ENCODE assay signal across 24 cellular contexts in the genomic region with DNA sequence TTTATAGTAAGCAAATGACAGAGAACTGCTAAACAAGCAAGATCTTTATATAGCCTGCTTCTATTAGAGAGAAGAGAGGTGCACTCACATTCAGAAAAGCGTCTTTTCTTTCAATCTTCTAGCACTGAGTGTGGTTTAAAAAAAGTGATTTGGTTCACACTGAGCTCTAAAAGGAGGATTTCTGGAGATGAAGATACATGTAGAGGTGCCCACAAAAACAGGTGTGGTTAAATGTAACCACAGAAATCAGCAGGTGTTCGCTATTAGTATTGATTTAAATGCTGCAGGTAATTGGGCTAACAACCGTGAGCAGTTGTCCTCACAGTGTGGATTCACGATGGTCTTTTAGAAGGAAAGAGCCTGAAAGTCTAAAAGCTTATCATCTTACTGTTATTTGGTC. TPM values are rescaled to one million over a fixed set of nuclear protein-coding genes. Genes with fewer than 3 reads are reported as not detected.
DNase-seq lines count a peak whose midpoint lies in the region; ATAC-seq, FAIRE-seq and TF ChIP-seq lines count a peak whose summit lies in the region.
"Had no signal": no experiment of that assay in that cellular context is flagged by ENCODE, and none has a peak within 500 bp of the region (broad histone marks: within the 10 kb centered on the region; RNA-seq: fewer than 3 reads in every experiment).

No MANE protein-coding gene starts in this region.

- no peak overlapping the region for H2BK20ac ChIP-seq in H1 (ENCODE audit: low read length)

- H3K79me2 ChIP-seq in H1 (ENCODE audit: control insufficient read depth in 1 of 2, insufficient read depth in 2 of 2, low read length in 2 of 2) = peaks cover 0 to 20% of the 10 kb centered on the region in 2 experiments; a peak in 3 of 4 replicates

- no peak for TF ChIP-seq CTCF in H1 (IDR thresholded peaks at IDR 0.05; ENCODE audit: control extremely low read depth in 1 of 3, insufficient read depth in 1 of 3, low read depth in 1 of 3, low read length in 3 of 3)

- H3K4me1 ChIP-seq in HUES64 (ENCODE audit: insufficient read depth, low read length) (peaks cover 28% of the 10 kb centered on the region), H1 (replicated peaks in 1 of 4; ENCODE audit: control insufficient read depth in 3 of 4, insufficient read depth in 4 of 4, low read length in 3 of 4) (peaks cover 0 to 8% (median 1%) of the 10 kb centered on the region in 4 experiments; a peak in 3 of 7 replicates)

- CTCF ChIA-PET in H1 (lab: Charles Lee; ENCODE audit: partially characterized antibody) = interaction anchor here (0.6 to 2.1 kb wide), 3 partner anchors 15 to 128 kb away, joined by 3 to 5 read pairs (median 4); no protein-coding TSS in a partner anchor

- no peak overlapping the region for H3K14ac ChIP-seq in H1 (ENCODE audit: insufficient read length)

- H3K18ac ChIP-seq in H1 (ENCODE audit: extremely low read depth, low read length) = no peak overlapping the region

- DNase-seq in NCI-H2107 (lab: John Stamatoyannopoulos, UW) = peak; percentile 47
- no peak for DNase-seq in H1 (ENCODE audit: low read depth in 1 of 2, low spot score in 2 of 2)
- no peak for DNase-seq in T-helper 1 cell
- no peak for DNase-seq in central memory CD4-positive, alpha-beta T cell
- DNase-seq: activated CD4-positive, alpha-beta T cell treated with anti-CD3 and anti-CD28 coated beads, Interleukin-2, amount 50 U/mL, for 48 hours; activated naive CD4-positive, alpha-beta T cell; amygdala; caudate nucleus; CD4-positive, alpha-beta memory T cell; erythroblast; foreskin melanocyte; GDM1; H7; hypothalamus; mammary epithelial cell; NCI-H1694; NCI-H524 treated with DMSO at 0.1 percent for 48 hours; nucleus accumbens; retina had no signal

- no peak overlapping the region for H2BK15ac ChIP-seq in H1 (ENCODE audit: low read length)

- H3K4me2 ChIP-seq in H1 (ENCODE audit: insufficient read depth in 1 of 2, low read depth in 2 of 2, low read length in 2 of 2) = peak overlapping the region in 1 of 2 experiments; percentile 25; a peak in 1 of 4 replicates

- no peaks in the 10 kb centered on the region for H4K20me1 ChIP-seq in H1 (replicated peaks in 1 of 2; ENCODE audit: control insufficient read depth in 1 of 2, insufficient read depth in 2 of 2, low read length in 2 of 2)

- POLR2A ChIA-PET in H1 (lab: Charles Lee; ENCODE audit: partially characterized antibody) = interaction anchor here (1.1 to 2.8 kb wide), 3 partner anchors 11 to 130 kb away, joined by 3 to 9 read pairs (median 5); partner anchors contain the start of genes PKP2 and YARS2

- FAIRE-seq in H1 (lab: Jason Lieb, UNC) = peak; percentile 80
- FAIRE-seq: keratinocyte had no signal

- H3K23me2 ChIP-seq in H1 (ENCODE audit: low read depth, low read length) = no peaks in the 10 kb centered on the region

- no peak overlapping the region for H3K9ac ChIP-seq in HUES64 (ENCODE audit: low read depth, low read length)
- no peak overlapping the region for H3K9ac ChIP-seq in H1 (replicated peaks in 1 of 4; ENCODE audit: extremely low read depth in 1 of 4, low read depth in 3 of 4, low read length in 3 of 4)

- TF ChIP-seq EP300 in H1 (IDR thresholded peaks at IDR 0.05; ENCODE audit: borderline replicate concordance in 1 of 2, low read depth in 2 of 2, low read length in 2 of 2) = no peak

- H3K23ac ChIP-seq in H1 (ENCODE audit: insufficient read length) = no peak overlapping the region

- H2BK5ac ChIP-seq in H1 (ENCODE audit: low read depth, low read length) = no peak overlapping the region

- H3K36me3 ChIP-seq in HUES64 (ENCODE audit: insufficient read depth, low read length) (no peaks in the 10 kb centered on the region), H1 (ENCODE audit: control insufficient read depth in 2 of 4, insufficient read depth in 4 of 4, low read length in 3 of 4) (no peaks in the 10 kb centered on the region; a peak in 1 of 8 replicates)

- H3K9me3 ChIP-seq in HUES64 (ENCODE audit: insufficient read depth, low read depth, low read length) = no peaks in the 10 kb centered on the region
- no peaks in the 10 kb centered on the region for H3K9me3 ChIP-seq in H1 (ENCODE audit: insufficient read depth in 2 of 2, low read depth in 1 of 2, low read length in 1 of 2)

- H2BK12ac ChIP-seq in H1 (ENCODE audit: low read depth, low read length) = no peak overlapping the region

- TF ChIP-seq RAD21 in H1 (IDR thresholded peaks at IDR 0.05 in 1 of 2, conservative IDR thresholded peaks at IDR 0.05 in 1 of 2; ENCODE audit: low read depth in 2 of 2, low read length in 2 of 2) = no peak

- no peak overlapping the region for H3K56ac ChIP-seq in H1 (replicated peaks; ENCODE audit: insufficient read length, low read depth, low read length)

- no peak overlapping the region for H2BK120ac ChIP-seq in H1 (replicated peaks; ENCODE audit: low read depth, low read length)

- no peak for TF ChIP-seq POLR2A in H1 (IDR thresholded peaks at IDR 0.05; ENCODE audit: control extremely low read depth in 1 of 2, low read depth in 2 of 2, low read length in 2 of 2)

- ATAC-seq in GM18867 (IDR thresholded peaks at IDR 0.05; ENCODE audit: unreplicated experiment) (peak; percentile 81), HG02973 (IDR thresholded peaks at IDR 0.05; ENCODE audit: unreplicated experiment) (no peak), GM19351 (IDR thresholded peaks at IDR 0.05; ENCODE audit: unreplicated experiment) (no peak)

- H4K8ac ChIP-seq in H1 (ENCODE audit: extremely low read depth, insufficient read depth, low read length) = no peak overlapping the region

- 65% methylated on average over 4 of the region's 4 CpGs for WGBS in HUES64
- WGBS in H1 (ENCODE audit: extremely low coverage in 1 of 2, insufficient coverage in 1 of 2, insufficient read length in 1 of 2, insufficient replicate concordance in 2 of 2, low coverage in 1 of 2, low lambda C conversion rate in 2 of 2, missing lambda C conversion rate in 1 of 2), 2 experiments = 62% methylated on average over 4 of the region's 4 CpGs; no CpG with 5 or more reads in 1 of the 2 experiments

- no peak overlapping the region for H4K91ac ChIP-seq in H1 (replicated peaks; ENCODE audit: insufficient read length, low read length)

- H3K4ac ChIP-seq in H1 (replicated peaks; ENCODE audit: insufficient read length, low read depth, low read length) = no peak overlapping the region

- no peak overlapping the region for H2AK5ac ChIP-seq in H1 (ENCODE audit: low read depth, low read length)

- H4K5ac ChIP-seq in H1 (ENCODE audit: insufficient read length, low read depth, low read length) = no peak overlapping the region

- H3K27me3 ChIP-seq in HUES64 (ENCODE audit: insufficient read depth, low read length) (no peaks in the 10 kb centered on the region), H1 (replicated peaks in 1 of 4; ENCODE audit: control insufficient read depth in 3 of 4, extremely low read depth in 1 of 4, insufficient read depth in 3 of 4, low read length in 3 of 4) (no peaks in the 10 kb centered on the region)

- 0 out of 2 replicates have a peak, but pooled peaks cover 2% of the 10 kb centered on the region for H3K79me1 ChIP-seq in H1 (ENCODE audit: low read depth, low read length)

- 0 out of 2 replicates have a peak overlapping the region, but pooled peaks have one; percentile 19 for H3K27ac ChIP-seq in HUES64 (ENCODE audit: low read depth, low read length)
- H3K27ac ChIP-seq in H1 (ENCODE audit: low read depth, low read length) = no peak overlapping the region

- no peak overlapping the region for H2AFZ ChIP-seq in H1 (ENCODE audit: low read length)

- no peak overlapping the region for H3K4me3 ChIP-seq in HUES64 (ENCODE audit: low read length)
- no peak overlapping the region for H3K4me3 ChIP-seq in H1 (ENCODE audit: extremely low read depth in 1 of 4, insufficient read depth in 2 of 4, low read depth in 3 of 4, low read length in 4 of 4)

TF ChIP-seq in H1, 55 proteins besides CTCF, POLR2A, EP300 and RAD21:
- no peak for TF ChIP-seq ZNF274 (IDR thresholded peaks at IDR 0.05; ENCODE audit: borderline replicate concordance, extremely low read depth, low read length)
- TF ChIP-seq CBX8 (IDR thresholded peaks at IDR 0.05; ENCODE audit: borderline replicate concordance, low read depth, low read length) = no peak
- TF ChIP-seq POLR2AphosphoS5 (IDR thresholded peaks at IDR 0.05; ENCODE audit: low read depth, low read length) = no peak
- no peak for TF ChIP-seq ASH2L (IDR thresholded peaks at IDR 0.05; ENCODE audit: low read length)
- no peak for TF ChIP-seq JUND (IDR thresholded peaks at IDR 0.05; ENCODE audit: low read length)
- TF ChIP-seq TEAD4 (IDR thresholded peaks at IDR 0.05; ENCODE audit: low read depth, low read length) = no peak
- TF ChIP-seq NANOG (IDR thresholded peaks at IDR 0.05; ENCODE audit: insufficient read depth, low read depth, low read length, poor library complexity, severe bottlenecking) = peak; percentile 68
- TF ChIP-seq RXRA (IDR thresholded peaks at IDR 0.05; ENCODE audit: insufficient read depth, low read depth, low read length) = no peak
- TF ChIP-seq TAF7 (optimal IDR thresholded peaks at IDR 0.05; ENCODE audit: borderline replicate concordance, low read depth, low read length) = no peak
- TF ChIP-seq TCF12 (IDR thresholded peaks at IDR 0.05; ENCODE audit: low read depth, low read length) = 0 out of 2 replicates have a peak, but pooled peaks have one; percentile 39

RNA-seq across cellular contexts. Expression of gene PKP2, which starts 10.7 kb away (rescaled TPM):
- 14.3 TPM for polyA plus RNA-seq in HUES64 (2013, experiment 1 of 2)
- 13.4 TPM for polyA plus RNA-seq in HUES64 (2013, experiment 2 of 2)
- 44.2 and 44.8 TPM in 2 replicates for total RNA-seq in H1 (2021; fragmentation: NEBNext Ultra II Directional; extraction: Animal tissue kit (Norgen Biotek cat#: 25700))
- polyA plus RNA-seq in H1 (2011; rRNA removed) = 9.6 and 13.0 TPM in 2 replicates
- polyA plus RNA-seq in H1 (2011; cell fraction: cytosol; rRNA removed) = 16.8 TPM
- polyA plus RNA-seq in H1 (2011; cell fraction: nucleus; rRNA removed) = 25.5 TPM
- polyA plus RNA-seq in H1 (2012, experiment 1 of 2) = 12.2 to 25.4 TPM (median 16.6 TPM) in 4 replicates
- polyA plus RNA-seq in H1 (2012, experiment 2 of 2) = 2.3 TPM
- 27.4 TPM for polyA plus RNA-seq in H1 (2013, experiment 1 of 2)
- polyA plus RNA-seq in H1 (2013, experiment 2 of 2) = 27.2 TPM
- 29.8 and 30.6 TPM in 2 replicates for polyA minus RNA-seq in H1 (2011; rRNA and poly(A)+ RNA removed)
- polyA minus RNA-seq in H1 (2011; cell fraction: cytosol; rRNA and poly(A)+ RNA removed) = 20.7 TPM
- polyA minus RNA-seq in H1 (2011; cell fraction: nucleus; rRNA and poly(A)+ RNA removed) = 55.5 TPM
